8 cellular contexts compared by ENCODE assay signal in the genomic region with DNA sequence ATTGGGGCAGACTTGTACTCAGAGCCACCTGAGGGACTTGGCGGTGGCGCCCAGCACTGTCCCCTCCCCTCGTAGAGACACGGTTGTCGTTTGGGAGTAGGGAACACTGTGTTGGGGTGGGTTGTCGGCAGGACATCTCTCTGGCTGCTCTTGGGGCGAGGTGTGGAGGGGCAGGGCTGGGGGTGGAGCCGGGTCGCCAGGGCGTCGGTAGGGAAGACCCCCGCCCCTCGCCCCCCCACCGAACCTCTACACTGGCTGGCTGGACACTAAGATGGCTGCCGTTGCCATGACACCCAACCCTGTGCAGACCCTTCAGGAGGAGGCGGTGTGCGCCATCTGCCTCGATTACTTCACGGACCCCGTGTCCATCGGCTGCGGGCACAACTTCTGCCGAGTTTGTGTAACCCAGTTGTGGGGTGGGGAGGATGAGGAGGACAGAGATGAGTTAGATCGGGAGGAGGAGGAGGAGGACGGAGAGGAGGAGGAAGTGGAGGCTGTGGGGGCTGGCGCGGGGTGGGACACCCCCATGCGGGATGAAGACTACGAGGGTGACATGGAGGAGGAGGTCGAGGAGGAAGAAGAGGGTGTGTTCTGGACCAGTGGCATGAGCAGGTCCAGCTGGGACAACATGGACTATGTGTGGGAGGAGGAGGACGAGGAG. TPM values are rescaled to one million over a fixed set of nuclear protein-coding genes. Genes with fewer than 3 reads are reported as not detected.
A peak's percentile ranks its signal among the peaks of the same experiment; 100 is the strongest.
DNase-seq lines count a peak whose midpoint lies in the region; ATAC-seq and TF ChIP-seq lines count a peak whose summit lies in the region.

No MANE protein-coding gene starts in this region.

- H3K27ac ChIP-seq in mammary epithelial cell (ENCODE audit: insufficient read depth, low read depth, low read length) (peak overlapping the region; percentile 70), testis (peak overlapping the region; percentile 90 to 96)

- H3K27me3 ChIP-seq in mammary epithelial cell (ENCODE audit: insufficient read depth, low read length) (no peaks in the 10 kb centered on the region), testis (no peaks in the 10 kb centered on the region)

- BruUV-seq in mammary epithelial cell (replicated peaks; lab: Mats Ljungman, UMichigan), result TSS peak; percentile 53

- DNase-seq in Jurkat, Clone E6-1 (ENCODE audit: low read depth, low spot score), result no peak
- DNase-seq in mammary epithelial cell (no peak), lower leg skin (ENCODE audit: low spot score in 2 of 2) (no peak), testis (peak; percentile 66), DMS53 (lab: John Stamatoyannopoulos, UW) (no peak), hepatic stellate cell (ENCODE audit: low spot score) (no peak)

- intact Hi-C loops in mammary epithelial cell (cut with micrococcal nuclease) (loop anchor here (1.0 to 2.0 kb wide), 3 partner anchors 33 to 355 kb away; no protein-coding TSS in a partner anchor), lower leg skin (cut with DNase I; ENCODE audit: low total_unique reads) (no loop called here), testis (cut with DNase I; ENCODE audit: low total_unique reads) (no loop called here)

- peak; percentile 5 for ATAC-seq in GM18511 (IDR thresholded peaks at IDR 0.05; ENCODE audit: unreplicated experiment)
- ATAC-seq in GM18519 (IDR thresholded peaks at IDR 0.05; ENCODE audit: low FRiP score, unreplicated experiment), result no peak

- peak overlapping the region; percentile 73 for H3K9ac ChIP-seq in mammary epithelial cell (ENCODE audit: insufficient read depth, low read length)

- H3K36me3 ChIP-seq in mammary epithelial cell (ENCODE audit: insufficient read depth, low read length) (no peaks in the 10 kb centered on the region), testis (ENCODE audit: low read depth, missing control alignments) (no peaks in the 10 kb centered on the region)

- H4K20me1 ChIP-seq in mammary epithelial cell (ENCODE audit: insufficient read depth, low read length), result no peaks in the 10 kb centered on the region

- H3K4me2 ChIP-seq in mammary epithelial cell (ENCODE audit: insufficient read depth, low read depth, low read length), result peak overlapping the region; percentile 96

- CTCF ChIA-PET in mammary epithelial cell (lab: Charles Lee; ENCODE audit: low non-redundant PET), result no interaction called here

- H2AFZ ChIP-seq in mammary epithelial cell (ENCODE audit: low read depth, low read length), result peak overlapping the region; percentile 79

- TF ChIP-seq POLR2A in lower leg skin (IDR thresholded peaks at IDR 0.05) (no peak), testis (IDR thresholded peaks at IDR 0.05) (no peak)

- dilution Hi-C loops in mammary epithelial cell (cut with HindIII; ENCODE audit: low sequenced_read_pairs), result no loop called here

- peaks cover 35% of the 10 kb centered on the region for H3K79me2 ChIP-seq in mammary epithelial cell (ENCODE audit: insufficient read depth, low read length)

- H3K9me3 ChIP-seq in mammary epithelial cell (replicated peaks; ENCODE audit: insufficient read depth, low read length), result no peaks in the 10 kb centered on the region
- H3K9me3 ChIP-seq in testis, result no peaks in the 10 kb centered on the region

- no peak for TF ChIP-seq CTCF in mammary epithelial cell (conservative IDR thresholded peaks at IDR 0.05 in 1 of 2, IDR thresholded peaks at IDR 0.05 in 1 of 2; ENCODE audit: extremely low read depth in 1 of 2, insufficient read depth in 1 of 2, low read depth in 1 of 2, low read length in 2 of 2)
- no peak for TF ChIP-seq CTCF in lower leg skin (IDR thresholded peaks at IDR 0.05)
- TF ChIP-seq CTCF in testis (IDR thresholded peaks at IDR 0.05), result no peak

- H3K4me3 ChIP-seq in Jurkat, Clone E6-1 (ENCODE audit: low read length), result peak overlapping the region; percentile 95
- H3K4me3 ChIP-seq in mammary epithelial cell (replicated peaks in 1 of 3; ENCODE audit: insufficient read depth in 1 of 3, low read depth in 2 of 3, low read length in 3 of 3) (peak overlapping the region; percentile 86 to 99 (median 98)), lower leg skin (ENCODE audit: low read depth, poor library complexity, severe bottlenecking) (peak overlapping the region; percentile 58), testis (peak overlapping the region; percentile 89 to 96)

- 7% methylated on average over 3 of the region's 31 CpGs for WGBS in mammary epithelial cell (ENCODE audit: low coverage, missing lambda C conversion rate)
- WGBS in lower leg skin, 2 donors, result 2% methylated on average over 30 to 31 of the region's 31 CpGs
- 0 to 1% methylated on average over 25 to 28 of the region's 31 CpGs for WGBS in testis, 2 donors

- H3K4me1 ChIP-seq in mammary epithelial cell (ENCODE audit: insufficient read depth, low read length) (peaks cover 10% of the 10 kb centered on the region), testis (no peaks in the 10 kb centered on the region)

- in situ Hi-C loops in mammary epithelial cell (cut with MboI; ENCODE audit: low sequenced_read_pairs in 2 of 2), result no loop called here

RNA-seq across cellular contexts. Expression of a gene that starts 0.8 kb away (rescaled TPM):
- 44.7 TPM for polyA plus RNA-seq in Jurkat, Clone E6-1 (2012; ENCODE audit: insufficient read depth, insufficient read length)
- total RNA-seq in mammary epithelial cell (10 to 100 TPM; 10.3 to 30.6 TPM), lower leg skin (10 to 100 TPM; 14.7 to 19.8 (median 18.0) TPM), testis (10 to 100 TPM; 39.6 to 53.1 TPM)
- polyA plus RNA-seq in mammary epithelial cell (10.1 TPM), testis (ENCODE audit: insufficient read depth, low read depth, low replicate concordance) (61.5 TPM)
- 10.5 TPM for polyA minus RNA-seq in mammary epithelial cell

RNA-seq across cellular contexts. Expression of a gene that starts 18.9 kb away (rescaled TPM):
- not detected for polyA plus RNA-seq in Jurkat, Clone E6-1 (2012; ENCODE audit: insufficient read depth, insufficient read length)
- 10 to 100 TPM in 1 of 2 donors, 1 to 10 TPM in 1; 6.3 to 31.4 TPM for total RNA-seq in mammary epithelial cell
- polyA plus RNA-seq in mammary epithelial cell, result 18.8 TPM
- polyA minus RNA-seq in mammary epithelial cell, result 6.6 TPM
- 100 to 1,000 TPM in 2 of 4 donors, 10 to 100 TPM in 2; 77.2 to 144 (median 89.8) TPM for total RNA-seq in lower leg skin
- total RNA-seq in testis, result under 1 TPM; 0.43 to 0.87 TPM
- 0.47 TPM for polyA plus RNA-seq in testis (ENCODE audit: insufficient read depth, low read depth, low replicate concordance)

RNA-seq across cellular contexts. Expression of a gene that starts 19.8 kb away (rescaled TPM):
- 3,610 TPM for polyA plus RNA-seq in Jurkat, Clone E6-1 (2012; ENCODE audit: insufficient read depth, insufficient read length)
- total RNA-seq in mammary epithelial cell (1,000 to 10,000 TPM; 2,031 to 4,986 TPM), lower leg skin (1,000 to 10,000 TPM; 3,064 to 4,085 (median 3,503) TPM), testis (1,000 to 10,000 TPM in 1 of 2 donors, 100 to 1,000 TPM in 1; 777 to 1,606 TPM)
- polyA plus RNA-seq in mammary epithelial cell (4,579 TPM), testis (ENCODE audit: insufficient read depth, low read depth, low replicate concordance) (1,149 TPM)
- 7,221 TPM for polyA minus RNA-seq in mammary epithelial cell

RNA-seq across cellular contexts. Expression of a gene that starts 37.1 kb away (rescaled TPM):
- polyA plus RNA-seq in Jurkat, Clone E6-1 (2012; ENCODE audit: insufficient read depth, insufficient read length), result 13.5 TPM
- total RNA-seq in mammary epithelial cell, result 1 to 10 TPM; 5.7 to 6.0 TPM
- polyA plus RNA-seq in mammary epithelial cell, result 3.3 TPM
- polyA minus RNA-seq in mammary epithelial cell, result not detected
- 10 to 100 TPM in 2 of 4 donors, 1 to 10 TPM in 2; 5.2 to 13.2 (median 9.3) TPM for total RNA-seq in lower leg skin
- 10 to 100 TPM; 28.4 to 32.8 TPM for total RNA-seq in testis
- polyA plus RNA-seq in testis (ENCODE audit: insufficient read depth, low read depth, low replicate concordance), result 19.3 TPM
